Comparison of ENCODE assay signal across 13 cellular contexts in the genomic region with DNA sequence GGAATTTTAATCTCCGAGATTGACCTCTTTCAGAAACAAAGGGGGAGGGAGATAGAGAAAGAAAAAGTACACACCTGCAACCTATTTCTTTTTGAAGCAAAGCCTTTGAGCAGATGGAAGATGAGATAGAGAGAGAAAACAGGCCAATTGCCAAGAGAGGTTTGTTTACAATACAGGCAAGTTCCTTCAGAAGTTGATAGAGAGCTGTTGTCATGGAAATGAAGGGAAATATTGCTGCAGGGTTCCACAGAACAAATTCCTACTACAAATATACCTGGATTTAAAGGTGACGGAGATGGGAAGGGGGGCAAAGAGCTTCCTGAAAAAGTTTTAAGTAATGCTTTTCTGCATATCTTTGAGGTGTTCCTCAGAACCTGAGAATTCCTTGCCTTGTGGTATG.
A peak's percentile ranks its signal among the peaks of the same experiment; 100 is the strongest.
DNase-seq lines count a peak whose midpoint lies in the region; ATAC-seq, FAIRE-seq and TF ChIP-seq lines count a peak whose summit lies in the region.
"Had no signal": no experiment of that assay in that cellular context is flagged by ENCODE, and none has a peak within 500 bp of the region (broad histone marks: within the 10 kb centered on the region; RNA-seq: fewer than 3 reads in every experiment).

No MANE protein-coding gene starts in this region.

- ATAC-seq in HepG2 (peak; percentile 69), psoas muscle (no peak)
- ATAC-seq in activated CD8-positive, alpha-beta T cell treated with anti-CD3 and anti-CD28 coated beads, Interleukin-2, amount 10 ng/mL, durations not matched to agents 7 days and 5 days: no peak

- no peak for FAIRE-seq in HepG2 (lab: Jason Lieb, UNC)

- no peak for TF ChIP-seq EP300 in HepG2 (IDR thresholded peaks at IDR 0.05; ENCODE audit: low read depth in 2 of 2, low read length in 2 of 2)
- no peak for TF ChIP-seq EP300 in HepG2 (CRISPR knock-in tag; IDR thresholded peaks at IDR 0.05; ENCODE audit: borderline replicate concordance)

- no peak overlapping the region for H3K4me3 Mint-ChIP-seq in activated CD8-positive, alpha-beta T cell treated with anti-CD3 and anti-CD28 coated beads, Interleukin-2, amount 10 ng/mL, durations not matched to agents 7 days and 5 days
- H3K4me3 Mint-ChIP-seq: activated naive CD8-positive, alpha-beta T cell treated with anti-CD3 and anti-CD28 coated beads for 36 hours had no signal

- H3K36me3 ChIP-seq in HepG2 (replicated peaks in 1 of 2; ENCODE audit: control insufficient read depth in 1 of 2, insufficient read depth in 2 of 2, low read length in 2 of 2): no peaks in the 10 kb centered on the region
- H3K36me3 ChIP-seq in psoas muscle (ENCODE audit: insufficient read depth in 1 of 2, low read depth in 1 of 2): no peaks in the 10 kb centered on the region

- H3K9me3 ChIP-seq in HepG2 (ENCODE audit: low read length) (0 out of 2 replicates have a peak, but pooled peaks cover 4% of the 10 kb centered on the region), psoas muscle (no peaks in the 10 kb centered on the region)

- H3K4me1 ChIP-seq in HepG2 (ENCODE audit: insufficient read depth, low read length) (peaks cover 9% of the 10 kb centered on the region), psoas muscle (no peaks in the 10 kb centered on the region)

- H3K4me1 Mint-ChIP-seq in activated CD8-positive, alpha-beta T cell treated with anti-CD3 and anti-CD28 coated beads, Interleukin-2, amount 10 ng/mL, durations not matched to agents 7 days and 5 days (ENCODE audit: low read depth): no peaks in the 10 kb centered on the region
- H3K4me1 Mint-ChIP-seq: activated naive CD8-positive, alpha-beta T cell treated with anti-CD3 and anti-CD28 coated beads for 36 hours had no signal

- TF ChIP-seq CTCF in LNCaP clone FGC (IDR thresholded peaks at IDR 0.05; ENCODE audit: control insufficient read depth, extremely low read depth, insufficient read depth) (no peak), HepG2 (CRISPR knock-in tag; IDR thresholded peaks at IDR 0.05) (no peak), psoas muscle (IDR thresholded peaks at IDR 0.05) (no peak)

- no peak overlapping the region for H3K4me3 ChIP-seq in LNCaP clone FGC (ENCODE audit: low read depth, low read length)
- H3K4me3 ChIP-seq in HepG2 (replicated peaks in 1 of 3; ENCODE audit: insufficient read depth in 1 of 3, low read depth in 2 of 3, low read length in 3 of 3): no peak overlapping the region
- no peak overlapping the region for H3K4me3 ChIP-seq in psoas muscle

- H3K9ac ChIP-seq in HepG2 (ENCODE audit: insufficient read depth, low read depth, low read length): no peak overlapping the region

- no peaks in the 10 kb centered on the region for H4K20me1 ChIP-seq in HepG2 (ENCODE audit: insufficient read depth, low read length)

- no TSS peak for BruUV-seq in HepG2 (replicated peaks; lab: Mats Ljungman, UMichigan)

- H3K27me3 ChIP-seq in HepG2 (ENCODE audit: control insufficient read depth in 1 of 2, insufficient read depth in 2 of 2, low read length in 2 of 2): no peaks in the 10 kb centered on the region
- H3K27me3 ChIP-seq in psoas muscle (ENCODE audit: insufficient read depth in 3 of 3, low read length in 2 of 3): no peaks in the 10 kb centered on the region

- H3K27ac Mint-ChIP-seq in activated CD8-positive, alpha-beta T cell treated with anti-CD3 and anti-CD28 coated beads, Interleukin-2, amount 10 ng/mL, durations not matched to agents 7 days and 5 days: no peak overlapping the region
- H3K27ac Mint-ChIP-seq: activated naive CD8-positive, alpha-beta T cell treated with anti-CD3 and anti-CD28 coated beads for 36 hours had no signal

- 3% methylated on average over 2 of the region's 2 CpGs for WGBS in HepG2 (ENCODE audit: low lambda C conversion rate)
- WGBS in psoas muscle, 3 donors: 62 to 92% (median 84%) methylated on average over 2 of the region's 2 CpGs

- TF ChIP-seq POLR2A in HepG2 (IDR thresholded peaks at IDR 0.05; ENCODE audit: insufficient read depth in 1 of 2, low read depth in 2 of 2, low read length in 2 of 2): no peak

- TF ChIP-seq RAD21 in HepG2 (CRISPR knock-in tag; IDR thresholded peaks at IDR 0.05): no peak

- CTCF ChIA-PET in HepG2 (lab: Yijun Ruan, JAX; ENCODE audit: low intra/inter-chr PET ratio, low total read pairs): no interaction called here
- CTCF ChIA-PET in activated CD8-positive, alpha-beta T cell treated with anti-CD3 and anti-CD28 coated beads, Interleukin-2, amount 10 ng/mL, durations not matched to agents 7 days and 5 days (lab: Charles Lee): no interaction called here

- DNase-seq in Caki2 (ENCODE audit: low read depth): peak; percentile 1
- DNase-seq in LNCaP clone FGC (ENCODE audit: low read depth): peak; percentile 49
- peak; percentile 29 to 77 for DNase-seq in cerebellar nuclear complex (lab: John Stamatoyannopoulos, UW)
- peak; percentile 54 for DNase-seq in HepG2 (ENCODE audit: low spot score)
- DNase-seq in activated CD8-positive, alpha-beta T cell treated with anti-CD3 and anti-CD28 coated beads, Interleukin-2, amount 10 ng/mL, durations not matched to agents 7 days and 5 days: no peak
- no peak for DNase-seq in D341Med (ENCODE audit: low spot score)
- no peak for DNase-seq in stimulated activated CD4-positive, alpha-beta T cell treated with anti-CD3 and anti-CD28 coated beads, Interleukin-1b, Interleukin-23, amount 100 ng/mL, for 48 hours
- no peak for DNase-seq in psoas muscle
- DNase-seq: activated naive CD8-positive, alpha-beta T cell treated with anti-CD3 and anti-CD28 coated beads for 36 hours; AML-193; effector CD4-positive, alpha-beta T cell; stimulated activated CD4-positive, alpha-beta T cell treated with anti-CD3 and anti-CD28 coated beads, Interleukin-4, amount 100 ng/mL, for 24 hours; T-helper 1 cell had no signal

- no peaks in the 10 kb centered on the region for H3K27me3 Mint-ChIP-seq in activated CD8-positive, alpha-beta T cell treated with anti-CD3 and anti-CD28 coated beads, Interleukin-2, amount 10 ng/mL, durations not matched to agents 7 days and 5 days (ENCODE audit: low read depth)
- H3K27me3 Mint-ChIP-seq: activated naive CD8-positive, alpha-beta T cell treated with anti-CD3 and anti-CD28 coated beads for 36 hours had no signal

- H3K79me2 ChIP-seq in HepG2 (ENCODE audit: insufficient read depth, low read length): no peaks in the 10 kb centered on the region

- no peaks in the 10 kb centered on the region for H3K36me3 Mint-ChIP-seq in activated CD8-positive, alpha-beta T cell treated with anti-CD3 and anti-CD28 coated beads, Interleukin-2, amount 10 ng/mL, durations not matched to agents 7 days and 5 days (ENCODE audit: low read depth)
- H3K36me3 Mint-ChIP-seq: activated naive CD8-positive, alpha-beta T cell treated with anti-CD3 and anti-CD28 coated beads for 36 hours had no signal

- POLR2A ChIA-PET in HepG2 (lab: Yijun Ruan, JAX): no interaction called here
- POLR2A ChIA-PET in activated CD8-positive, alpha-beta T cell treated with anti-CD3 and anti-CD28 coated beads, Interleukin-2, amount 10 ng/mL, durations not matched to agents 7 days and 5 days (lab: Charles Lee): no interaction called here

- in situ Hi-C loops in Caki2 (cut with HindIII; ENCODE audit: low pct_unique_long_range_greater_than_20kb, low sequenced_read_pairs): no loop called here
- in situ Hi-C loops in HepG2 (cut with HindIII; ENCODE audit: extremely low pct_ligation_motif_present, low pct_unique_long_range_greater_than_20kb): no loop called here

- no peaks in the 10 kb centered on the region for H3K9me3 Mint-ChIP-seq in activated CD8-positive, alpha-beta T cell treated with anti-CD3 and anti-CD28 coated beads, Interleukin-2, amount 10 ng/mL, durations not matched to agents 7 days and 5 days (ENCODE audit: insufficient read depth)
- H3K9me3 Mint-ChIP-seq: activated naive CD8-positive, alpha-beta T cell treated with anti-CD3 and anti-CD28 coated beads for 36 hours had no signal

- H3K4me2 ChIP-seq in HepG2 (ENCODE audit: low read depth, low read length): no peak overlapping the region

- H2AFZ ChIP-seq in HepG2 (ENCODE audit: low read length): no peak overlapping the region

- intact Hi-C loops in HepG2 (cut with micrococcal nuclease; ENCODE audit: unreplicated experiment): no loop called here
- intact Hi-C loops in psoas muscle (cut with DNase I): no loop called here

- H3K27ac ChIP-seq in HepG2 (ENCODE audit: extremely low read length, insufficient read depth, low read length) (no peak overlapping the region), psoas muscle (no peak overlapping the region)

TF ChIP-seq in HepG2, 621 proteins besides CTCF, POLR2A, EP300 and RAD21 (continues in another document):
- TF ChIP-seq HIC2 (CRISPR knock-in tag; IDR thresholded peaks at IDR 0.05; ENCODE audit: low read depth) (no peak), ZBTB38 (CRISPR knock-in tag; IDR thresholded peaks at IDR 0.05) (no peak), IRF2 (CRISPR knock-in tag; IDR thresholded peaks at IDR 0.05) (no peak), NR1H2 (CRISPR knock-in tag; IDR thresholded peaks at IDR 0.05; ENCODE audit: borderline replicate concordance, low read depth) (no peak), AKAP8 (CRISPR knock-in tag; IDR thresholded peaks at IDR 0.05) (no peak), EZH2 (conservative IDR thresholded peaks at IDR 0.05; ENCODE audit: low read depth, low read length) (no peak)
- TF ChIP-seq, protein P1, sequence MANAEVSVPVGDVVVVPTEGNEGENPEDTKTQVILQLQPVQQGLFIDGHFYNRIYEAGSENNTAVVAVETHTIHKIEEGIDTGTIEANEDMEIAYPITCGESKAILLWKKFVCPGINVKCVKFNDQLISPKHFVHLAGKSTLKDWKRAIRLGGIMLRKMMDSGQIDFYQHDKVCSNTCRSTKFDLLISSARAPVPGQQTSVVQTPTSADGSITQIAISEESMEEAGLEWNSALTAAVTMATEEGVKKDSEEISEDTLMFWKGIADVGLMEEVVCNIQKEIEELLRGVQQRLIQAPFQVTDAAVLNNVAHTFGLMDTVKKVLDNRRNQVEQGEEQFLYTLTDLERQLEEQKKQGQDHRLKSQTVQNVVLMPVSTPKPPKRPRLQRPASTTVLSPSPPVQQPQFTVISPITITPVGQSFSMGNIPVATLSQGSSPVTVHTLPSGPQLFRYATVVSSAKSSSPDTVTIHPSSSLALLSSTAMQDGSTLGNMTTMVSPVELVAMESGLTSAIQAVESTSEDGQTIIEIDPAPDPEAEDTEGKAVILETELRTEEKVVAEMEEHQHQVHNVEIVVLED (CRISPR knock-in tag; IDR thresholded peaks at IDR 0.05; ENCODE audit: borderline replicate concordance): no peak

Comparison
In these comparisons a context has a peak if more than half of its experiments do, and no peak if none do; other contexts are left out.
1. DNase-seq: peak in Caki2 (single experiment), LNCaP clone FGC (single experiment), cerebellar nuclear complex (2 of 2) and HepG2 (single experiment); none in activated CD8-positive, alpha-beta T cell treated with anti-CD3 and anti-CD28 coated beads, Interleukin-2, amount 10 ng/mL, durations not matched to agents 7 days and 5 days (single experiment), D341Med (single experiment), stimulated activated CD4-positive, alpha-beta T cell treated with anti-CD3 and anti-CD28 coated beads, Interleukin-1b, Interleukin-23, amount 100 ng/mL, for 48 hours (single experiment) and psoas muscle (0 of 2).